Comparison of ENCODE assay signal across 8 cellular contexts in the genomic region with DNA sequence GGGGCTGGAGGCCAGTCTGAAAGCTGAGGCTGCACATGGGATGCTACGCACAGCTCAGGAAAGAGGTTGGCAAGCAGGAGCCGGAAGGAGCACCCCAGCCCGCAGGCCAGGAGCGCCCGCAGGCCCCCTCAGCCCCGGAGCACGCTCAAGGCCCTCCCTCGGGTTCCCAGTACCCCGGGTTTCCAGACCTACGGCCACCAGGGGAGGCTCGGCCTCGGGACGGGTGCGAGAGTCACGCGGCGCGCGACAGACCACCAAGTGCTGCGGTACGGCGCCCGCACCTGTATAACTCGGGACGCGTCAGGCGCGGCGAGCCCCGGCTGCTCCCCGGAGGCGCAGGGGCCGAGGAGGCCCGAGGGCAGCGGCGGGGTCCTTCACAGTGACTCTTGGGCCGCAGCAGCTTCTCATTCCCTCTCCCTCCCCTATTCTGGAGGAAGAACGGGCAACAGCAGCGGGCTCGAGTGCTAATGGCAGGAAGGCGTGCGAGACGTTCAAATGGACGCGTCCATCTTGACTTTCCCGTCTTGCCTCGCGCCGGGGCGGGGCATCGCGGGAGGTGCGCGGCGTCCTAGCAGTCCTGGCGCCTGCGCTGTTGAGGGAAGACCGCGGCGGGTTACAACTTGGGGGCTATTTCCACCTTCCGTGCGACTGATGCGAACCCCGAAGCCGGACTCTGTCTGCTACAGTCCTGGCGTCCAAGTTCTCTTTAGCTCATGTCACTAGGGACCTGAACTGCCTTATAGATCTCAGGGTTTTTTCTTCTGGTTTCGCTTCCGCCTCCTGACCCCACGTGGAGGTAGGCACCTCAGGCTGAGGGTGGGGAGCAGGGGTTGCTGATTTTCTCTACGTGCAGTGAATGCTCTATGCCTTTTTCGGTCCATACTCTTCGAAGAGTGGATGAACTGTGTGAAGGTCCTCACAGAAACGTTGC. TPM values are rescaled to one million over a fixed set of nuclear protein-coding genes. Genes with fewer than 3 reads are reported as not detected.
DNase-seq lines count a peak whose midpoint lies in the region; ATAC-seq and TF ChIP-seq lines count a peak whose summit lies in the region.

ANAPC1 (minus strand) TSS at position 533 of the 931 bp plus-strand sequence. CDS start 3,368 bp downstream, outside the sequence.

- peak within 1 kb of the TSS; percentile 86 for H3K4me3 Mint-ChIP-seq in endodermal cell

- H3K9ac ChIP-seq in NT2/D1 (ENCODE audit: insufficient read length, low read depth) (peak within 1 kb of the TSS; percentile 99), endodermal cell (ENCODE audit: extremely low read depth, low read length, poor library complexity, severe bottlenecking) (peak within 1 kb of the TSS; percentile 75)

- H3K27me3 ChIP-seq in NT2/D1 (ENCODE audit: insufficient read depth, insufficient read length) (no peaks in the 10 kb centered on the region), endodermal cell (ENCODE audit: control insufficient read depth, insufficient read depth, low read length, poor library complexity, severe bottlenecking) (no peaks in the 10 kb centered on the region)

- 0% methylated on average over 29 to 73 of the region's 73 CpGs for WGBS in endodermal cell (ENCODE audit: insufficient coverage in 1 of 2, insufficient read length in 1 of 2), 2 experiments
- 1% methylated on average over 63 of the region's 73 CpGs for WGBS in mesodermal cell (ENCODE audit: insufficient coverage in 2 of 2), 2 experiments

- H3K36me3 ChIP-seq in NT2/D1 (ENCODE audit: insufficient read depth, insufficient read length, low read length) (peaks cover 12% of the 10 kb centered on the region), endodermal cell (ENCODE audit: control insufficient read depth, insufficient read depth, low read length) (peaks cover 4% of the 10 kb centered on the region), mesodermal cell (ENCODE audit: control insufficient read depth, insufficient read depth, low read length) (peaks cover 10% of the 10 kb centered on the region)

- DNase-seq in COLO829 (ENCODE audit: low spot score) (peak; percentile 79), HPDE6-E6E7 (ENCODE audit: extremely low spot score) (peak; percentile 75), NT2/D1 (ENCODE audit: low read depth, low spot score) (peak; percentile 83), endodermal cell (peak; percentile 96)
- peak; percentile 69 to 76 (median 71) for DNase-seq in activated CD8-positive, alpha-beta memory T cell treated with anti-CD3 and anti-CD28 coated beads for 48 hours (ENCODE audit: low read depth in 2 of 3, low spot score in 2 of 3)
- peak; percentile 76 for DNase-seq in stimulated activated CD8-positive, alpha-beta memory T cell treated with anti-CD3 and anti-CD28 coated beads, Interleukin-15, amount 100 ng/mL, for 24 hours (ENCODE audit: low read depth)

- H3K27me3 Mint-ChIP-seq in endodermal cell (ENCODE audit: insufficient read depth), result no peaks in the 10 kb centered on the region

- H3K4me1 ChIP-seq in NT2/D1 (ENCODE audit: insufficient read depth, insufficient read length) (no peaks in the 10 kb centered on the region), endodermal cell (ENCODE audit: control insufficient read depth, insufficient read depth, low read length) (no peaks in the 10 kb centered on the region), mesodermal cell (ENCODE audit: control insufficient read depth, insufficient read depth, low read length, poor library complexity, severe bottlenecking) (no peaks in the 10 kb centered on the region)

- H3K4me1 Mint-ChIP-seq in endodermal cell, result peaks cover 5% of the 10 kb centered on the region

- ATAC-seq in GM19467 (IDR thresholded peaks at IDR 0.05; ENCODE audit: unreplicated experiment), result peak; percentile 72

- H3K36me3 Mint-ChIP-seq in endodermal cell (ENCODE audit: low read depth), result peaks cover 7% of the 10 kb centered on the region

- peak within 1 kb of the TSS; percentile 93 for H3K27ac Mint-ChIP-seq in endodermal cell

- no peaks in the 10 kb centered on the region for H3K9me3 ChIP-seq in NT2/D1 (ENCODE audit: insufficient read depth, low read length)
- no peaks in the 10 kb centered on the region for H3K9me3 ChIP-seq in endodermal cell (ENCODE audit: control insufficient read depth, low read length)
- no peaks in the 10 kb centered on the region for H3K9me3 ChIP-seq in mesodermal cell (ENCODE audit: control insufficient read depth, low read length)

- no peaks in the 10 kb centered on the region for H3K9me3 Mint-ChIP-seq in endodermal cell

- H3K27ac ChIP-seq in endodermal cell (ENCODE audit: low read depth, low read length) (no peak within 1 kb of the TSS), mesodermal cell (ENCODE audit: low read depth, low read length, severe bottlenecking) (peak within 1 kb of the TSS; percentile 82)

- TF ChIP-seq CTCF in endodermal cell (conservative IDR thresholded peaks at IDR 0.05), result peak; percentile 35

- peak within 1 kb of the TSS; percentile 100 for H3K4me3 ChIP-seq in NT2/D1 (ENCODE audit: insufficient read length, low read depth)
- H3K4me3 ChIP-seq in endodermal cell (ENCODE audit: low read length), result peak within 1 kb of the TSS; percentile 92
- H3K4me3 ChIP-seq in mesodermal cell (ENCODE audit: extremely low read depth, insufficient read depth, low read length, poor library complexity, severe bottlenecking), result peak within 1 kb of the TSS; percentile 90

RNA-seq across cellular contexts. Expression of gene ANAPC1, which starts in this region (rescaled TPM):
- 10 to 100 TPM; 74.5 to 79.9 TPM for total RNA-seq in endodermal cell
- polyA plus RNA-seq in endodermal cell (2013, experiment 1 of 2), result 33.4 TPM
- 31.3 TPM for polyA plus RNA-seq in endodermal cell (2013, experiment 2 of 2)
- 30.4 TPM for polyA plus RNA-seq in mesodermal cell (2013, experiment 1 of 2)
- polyA plus RNA-seq in mesodermal cell (2013, experiment 2 of 2), result 27.5 TPM
